In the genomic region with DNA sequence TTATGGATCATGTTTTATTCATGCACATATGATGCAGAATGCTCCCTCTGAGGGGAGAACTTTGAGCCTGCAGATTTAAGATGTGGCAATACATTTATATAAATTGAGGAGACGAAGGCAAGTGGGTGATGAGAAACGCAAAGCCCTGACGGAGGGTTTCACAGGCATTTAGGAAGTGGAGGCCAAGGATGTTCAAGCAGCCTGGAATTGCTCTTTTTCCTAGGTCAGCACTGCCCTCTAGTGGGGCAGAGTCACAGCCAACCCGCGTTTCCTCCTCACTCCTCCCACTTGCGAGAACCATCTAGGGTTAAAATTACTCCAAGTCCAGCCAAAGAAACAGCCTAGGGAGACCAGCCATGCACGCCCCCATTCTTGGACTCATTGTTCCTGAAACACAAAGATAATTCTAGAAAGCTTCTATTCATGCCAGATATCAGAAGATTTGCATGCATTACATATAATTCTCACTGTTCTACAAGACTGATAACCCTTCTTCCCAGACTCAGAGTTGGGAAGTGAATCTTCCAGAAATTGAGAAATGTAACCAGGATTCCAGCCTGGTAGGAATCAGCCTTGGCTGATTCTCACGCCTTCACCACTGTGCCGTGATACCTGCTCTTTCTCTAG, we compare ENCODE assay signal across 8 cellular contexts.
A peak's percentile ranks its signal among the peaks of the same experiment; 100 is the strongest.
DNase-seq lines count a peak whose midpoint lies in the region; FAIRE-seq and TF ChIP-seq lines count a peak whose summit lies in the region.

No MANE protein-coding gene starts in this region.

- intact Hi-C loops in ovary (cut with DNase I) = loop anchor here in 2 of 4 donors (5.0 to 10.0 kb wide), 3 partner anchors 230 to 778 kb away; a partner anchor contains a TSS

- H3K27me3 ChIP-seq in HL-60 (ENCODE audit: insufficient read depth, poor library complexity, severe bottlenecking) = no peaks in the 10 kb centered on the region
- H3K27me3 ChIP-seq in OCI-LY1 (ENCODE audit: insufficient read depth, low read length) = no peaks in the 10 kb centered on the region
- no peaks in the 10 kb centered on the region for H3K27me3 ChIP-seq in ovary

- no peak for TF ChIP-seq EP300 in ovary (IDR thresholded peaks at IDR 0.05)

- H3K4me3 ChIP-seq in HL-60 (replicated peaks; ENCODE audit: insufficient read depth, low read length) = no peak overlapping the region
- H3K4me3 ChIP-seq in OCI-LY1 (ENCODE audit: low read depth, low read length, poor library complexity, severe bottlenecking) = no peak overlapping the region
- H3K4me3 ChIP-seq in ovary = no peak overlapping the region

- no peak overlapping the region for H3K9ac ChIP-seq in OCI-LY1 (ENCODE audit: low read length)

- no peaks in the 10 kb centered on the region for H3K9me2 ChIP-seq in OCI-LY1 (ENCODE audit: low read depth, low read length)

- DNase-seq in SIG-M5 treated with dmso at 0.1 percent for 504 hours (lab: John Stamatoyannopoulos, UW; ENCODE audit: unreplicated experiment) = peak; percentile 46
- no peak for DNase-seq in SIG-M5 (lab: John Stamatoyannopoulos, UW)
- DNase-seq in HL-60 (ENCODE audit: low read depth in 1 of 2, low spot score in 1 of 2) = peak; percentile 20 to 66
- DNase-seq in activated T-helper 9 cell treated with anti-CD3 and anti-CD28 coated beads, Interleukin-2, amount 50 U/mL, for 16 hours (ENCODE audit: low read depth) = peak; percentile 24
- DNase-seq in frontal cortex (ENCODE audit: low spot score in 2 of 2) = peak; percentile 36 to 63
- DNase-seq in ovary = peak; percentile 62 to 84 (median 76)
- no peak for DNase-seq in effector CD8-positive, alpha-beta T cell (lab: John Stamatoyannopoulos, UW)

- H3K4me1 ChIP-seq in OCI-LY1 (ENCODE audit: insufficient read depth, low read length, severe bottlenecking) = no peaks in the 10 kb centered on the region
- no peaks in the 10 kb centered on the region for H3K4me1 ChIP-seq in ovary (ENCODE audit: insufficient read depth)

- H4K20me1 ChIP-seq in OCI-LY1 (ENCODE audit: insufficient read depth, low read length) = no peaks in the 10 kb centered on the region

- H3K4me2 ChIP-seq in OCI-LY1 (ENCODE audit: low read length) = no peak overlapping the region

- WGBS in ovary, 3 donors = 2 to 7% (median 3%) methylated on average over 9 of the region's 9 CpGs

- H3K27ac ChIP-seq in HL-60 (replicated peaks) (no peak overlapping the region), OCI-LY1 (ENCODE audit: low read depth, low read length, poor library complexity, severe bottlenecking) (no peak overlapping the region), ovary (no peak overlapping the region)

- no peaks in the 10 kb centered on the region for H3F3A ChIP-seq in OCI-LY1 (ENCODE audit: insufficient read depth, low read length)

- H3K79me2 ChIP-seq in OCI-LY1 (ENCODE audit: insufficient read depth, low read length) = no peaks in the 10 kb centered on the region

- no peak for TF ChIP-seq POLR2A in ovary (IDR thresholded peaks at IDR 0.05)

- no peaks in the 10 kb centered on the region for H3K36me3 ChIP-seq in OCI-LY1 (ENCODE audit: insufficient read depth, low read length)
- H3K36me3 ChIP-seq in ovary = no peaks in the 10 kb centered on the region

- FAIRE-seq in frontal cortex (lab: Jason Lieb, UNC) = no peak

- H2AFZ ChIP-seq in OCI-LY1 (ENCODE audit: low read length) = no peak overlapping the region

- TF ChIP-seq CTCF in HL-60 (IDR thresholded peaks at IDR 0.05; ENCODE audit: insufficient read depth, low read length) (peak; percentile 67), OCI-LY1 (IDR thresholded peaks at IDR 0.05; ENCODE audit: low read length) (peak; percentile 75), ovary (IDR thresholded peaks at IDR 0.05) (peak; percentile 44 to 68 (median 64))

- H3K9me3 ChIP-seq in OCI-LY1 (ENCODE audit: low read length) (no peaks in the 10 kb centered on the region), ovary (no peaks in the 10 kb centered on the region)

Comparison
In these comparisons a context has a peak if more than half of its experiments do, and no peak if none do; other contexts are left out.
1. DNase-seq: peak in SIG-M5 treated with dmso at 0.1 percent for 504 hours (single experiment), HL-60 (2 of 2), activated T-helper 9 cell treated with anti-CD3 and anti-CD28 coated beads, Interleukin-2, amount 50 U/mL, for 16 hours (single experiment), frontal cortex (2 of 2) and ovary (5 of 5); none in SIG-M5 (single experiment) and effector CD8-positive, alpha-beta T cell (single experiment).
2. Peak in every context shown above with its lines, with median percentiles within 50 percentile points of each other: CTCF ChIP-seq.